ENCODE assay signal across 17 cellular contexts in genomic region chr10:78415111-78415510, GRCh38.
DNase-seq lines count a peak whose midpoint lies in the region; ATAC-seq, FAIRE-seq and TF ChIP-seq lines count a peak whose summit lies in the region.
"Had no signal": no experiment of that assay in that cellular context is flagged by ENCODE, and none has a peak within 500 bp of the region (broad histone marks: within the 10 kb centered on the region; RNA-seq: fewer than 3 reads in every experiment).

No MANE protein-coding gene starts in this region.

- H3K56ac ChIP-seq in H1 (replicated peaks; ENCODE audit: insufficient read length, low read depth, low read length): no peak overlapping the region

- H3K4me3 ChIP-seq in right cardiac atrium (ENCODE audit: low read length) (no peak overlapping the region), H1 (ENCODE audit: extremely low read depth in 1 of 4, insufficient read depth in 2 of 4, low read depth in 3 of 4, low read length in 4 of 4) (no peak overlapping the region), esophagus muscularis mucosa (no peak overlapping the region)
- H3K4me3 ChIP-seq: A549, BLaER1, GM23338, HAP-1 had no signal

- H3K9ac ChIP-seq in H1 (replicated peaks in 1 of 4; ENCODE audit: extremely low read depth in 1 of 4, low read depth in 3 of 4, low read length in 3 of 4): no peak overlapping the region
- H3K9ac ChIP-seq: BLaER1 had no signal

- no peak overlapping the region for H2AFZ ChIP-seq in H1 (ENCODE audit: low read length)
- H2AFZ ChIP-seq: GM23338 had no signal

- no peak overlapping the region for H3K23ac ChIP-seq in H1 (ENCODE audit: insufficient read length)

- H3K79me1 ChIP-seq in H1 (ENCODE audit: low read depth, low read length): no peaks in the 10 kb centered on the region

- no peaks in the 10 kb centered on the region for H3K36me3 Mint-ChIP-seq in mesothelial cell of epicardium
- H3K36me3 Mint-ChIP-seq: CD8-positive, alpha-beta T cell; IgD-negative memory B cell had no signal

- H4K8ac ChIP-seq in H1 (ENCODE audit: extremely low read depth, insufficient read depth, low read length): no peak overlapping the region

- no peak overlapping the region for H2BK120ac ChIP-seq in H1 (replicated peaks; ENCODE audit: low read depth, low read length)

- H3K27ac ChIP-seq in right cardiac atrium (ENCODE audit: low read length): no peak overlapping the region
- H3K27ac ChIP-seq in H1 (ENCODE audit: low read depth, low read length): no peak overlapping the region
- H3K27ac ChIP-seq in esophagus muscularis mucosa (replicated peaks in 1 of 4): no peak overlapping the region
- H3K27ac ChIP-seq: 22Rv1, A549, BLaER1 had no signal

- H4K91ac ChIP-seq in H1 (replicated peaks; ENCODE audit: insufficient read length, low read length): no peak overlapping the region

- peak overlapping the region; percentile 35 for H3K27ac Mint-ChIP-seq in mesothelial cell of epicardium
- H3K27ac Mint-ChIP-seq: CD8-positive, alpha-beta T cell; GM23338; IgD-negative memory B cell had no signal

- H3K4me1 Mint-ChIP-seq in mesothelial cell of epicardium: peaks cover 61% of the 10 kb centered on the region
- H3K4me1 Mint-ChIP-seq: IgD-negative memory B cell had no signal

- no peaks in the 10 kb centered on the region for H3K79me2 ChIP-seq in H1 (ENCODE audit: control insufficient read depth in 1 of 2, insufficient read depth in 2 of 2, low read length in 2 of 2)

- H3K23me2 ChIP-seq in H1 (ENCODE audit: low read depth, low read length): no peaks in the 10 kb centered on the region; the same call in 1 of the 2 replicates

- H2BK12ac ChIP-seq in H1 (ENCODE audit: low read depth, low read length): peak overlapping the region; percentile 35; the same call in 1 of the 2 replicates

- H3K4me3 Mint-ChIP-seq in mesothelial cell of epicardium: no peak overlapping the region
- H3K4me3 Mint-ChIP-seq: CD8-positive, alpha-beta T cell; GM23338; IgD-negative memory B cell had no signal

- H3K14ac ChIP-seq in H1 (ENCODE audit: insufficient read length): no peak overlapping the region

- H3K27me3 Mint-ChIP-seq in mesothelial cell of epicardium (ENCODE audit: low read depth): no peaks in the 10 kb centered on the region
- H3K27me3 Mint-ChIP-seq: IgD-negative memory B cell had no signal

- no peak for TF ChIP-seq CTCF in H1 (IDR thresholded peaks at IDR 0.05; ENCODE audit: control extremely low read depth in 1 of 3, insufficient read depth in 1 of 3, low read depth in 1 of 3, low read length in 3 of 3)
- no peak for TF ChIP-seq CTCF in mesothelial cell of epicardium (IDR thresholded peaks at IDR 0.05; ENCODE audit: unreplicated experiment)
- no peak for TF ChIP-seq CTCF in esophagus muscularis mucosa (IDR thresholded peaks at IDR 0.05)

- TF ChIP-seq POLR2A in H1 (IDR thresholded peaks at IDR 0.05; ENCODE audit: control extremely low read depth in 1 of 2, low read depth in 2 of 2, low read length in 2 of 2) (no peak), esophagus muscularis mucosa (IDR thresholded peaks at IDR 0.05; ENCODE audit: low read depth) (no peak)

- no peak overlapping the region for H4K5ac ChIP-seq in H1 (ENCODE audit: insufficient read length, low read depth, low read length)

- no peak overlapping the region for H3K4me2 ChIP-seq in H1 (ENCODE audit: insufficient read depth in 1 of 2, low read depth in 2 of 2, low read length in 2 of 2)
- H3K4me2 ChIP-seq: A549, BLaER1 had no signal

- CTCF ChIA-PET in H1 (lab: Charles Lee; ENCODE audit: partially characterized antibody): interaction anchor here (0.9 kb wide), 1 partner anchor 12 kb away, joined by 3 read pairs; no protein-coding TSS in a partner anchor

- H3K9me3 Mint-ChIP-seq in mesothelial cell of epicardium: no peaks in the 10 kb centered on the region
- H3K9me3 Mint-ChIP-seq: CD8-positive, alpha-beta T cell; GM23338; IgD-negative memory B cell had no signal

- no peak overlapping the region; the same call in 1 of the 2 replicates for H2AK5ac ChIP-seq in H1 (ENCODE audit: low read depth, low read length)

- TF ChIP-seq EP300 in H1 (IDR thresholded peaks at IDR 0.05; ENCODE audit: borderline replicate concordance in 1 of 2, low read depth in 2 of 2, low read length in 2 of 2) (no peak), esophagus muscularis mucosa (IDR thresholded peaks at IDR 0.05) (no peak)

- DNase-seq in cardiac septum (ENCODE audit: low spot score) (peak; percentile 29), right cardiac atrium (no peak), H1 (ENCODE audit: low read depth in 1 of 2, low spot score in 2 of 2) (no peak), mesothelial cell of epicardium (ENCODE audit: low spot score in 2 of 2, unreplicated experiment in 2 of 2) (peak in 1 of 2 experiments; percentile 5), NCI-H128 (lab: John Stamatoyannopoulos, UW; ENCODE audit: unreplicated experiment) (no peak), esophagus muscularis mucosa (ENCODE audit: extremely low spot score) (no peak)
- DNase-seq in stimulated activated CD4-positive, alpha-beta T cell treated with anti-CD3 and anti-CD28 coated beads, Interleukin-4, amount 100 ng/mL, for 4 hours: no peak
- DNase-seq: CD8-positive, alpha-beta T cell had no signal

- H2BK20ac ChIP-seq in H1 (ENCODE audit: low read length): peak overlapping the region; percentile 62; the same call in 1 of the 2 replicates

- H2BK15ac ChIP-seq in H1 (ENCODE audit: low read length): no peak overlapping the region

- H3K27me3 ChIP-seq in right cardiac atrium (ENCODE audit: control insufficient read depth, insufficient read depth) (no peaks in the 10 kb centered on the region), H1 (replicated peaks in 1 of 4; ENCODE audit: control insufficient read depth in 3 of 4, extremely low read depth in 1 of 4, insufficient read depth in 3 of 4, low read length in 3 of 4) (no peaks in the 10 kb centered on the region; a peak in 1 of 7 replicates), esophagus muscularis mucosa (no peaks in the 10 kb centered on the region)
- H3K27me3 ChIP-seq: BLaER1 had no signal

- H3K36me3 ChIP-seq in H1 (ENCODE audit: control insufficient read depth in 2 of 4, insufficient read depth in 4 of 4, low read length in 3 of 4) (no peaks in the 10 kb centered on the region), esophagus muscularis mucosa (no peaks in the 10 kb centered on the region)
- H3K36me3 ChIP-seq: BLaER1, HAP-1 had no signal

- POLR2A ChIA-PET in H1 (lab: Charles Lee; ENCODE audit: partially characterized antibody): no interaction called here

- H2BK5ac ChIP-seq in H1 (ENCODE audit: low read depth, low read length): no peak overlapping the region; the same call in 1 of the 2 replicates

- WGBS in right cardiac atrium: 66% methylated on average over 1 of the region's 1 CpG
- 87% methylated on average over 1 of the region's 1 CpG; no CpG with 5 or more reads in 1 of the 2 experiments for WGBS in H1 (ENCODE audit: extremely low coverage in 1 of 2, insufficient coverage in 1 of 2, insufficient read length in 1 of 2, insufficient replicate concordance in 2 of 2, low coverage in 1 of 2, low lambda C conversion rate in 2 of 2, missing lambda C conversion rate in 1 of 2), 2 experiments
- 92% methylated on average over 1 of the region's 1 CpG for WGBS in esophagus muscularis mucosa

- no peaks in the 10 kb centered on the region for H4K20me1 ChIP-seq in H1 (replicated peaks in 1 of 2; ENCODE audit: control insufficient read depth in 1 of 2, insufficient read depth in 2 of 2, low read length in 2 of 2)
- H4K20me1 ChIP-seq: BLaER1 had no signal

- intact Hi-C loops in cardiac septum (cut with DNase I): no loop called here
- intact Hi-C loops in right cardiac atrium (cut with DNase I): no loop called here
- intact Hi-C loops in esophagus muscularis mucosa (cut with DNase I): no loop called here

- no peak overlapping the region for H3K18ac ChIP-seq in H1 (ENCODE audit: extremely low read depth, low read length)

- H3K4ac ChIP-seq in H1 (replicated peaks; ENCODE audit: insufficient read length, low read depth, low read length): no peak overlapping the region

- ATAC-seq in right cardiac atrium: no peak
- ATAC-seq: A549; CD8-positive, alpha-beta T cell; HepG2 had no signal

- H3K4me1 ChIP-seq in right cardiac atrium (ENCODE audit: control insufficient read depth, insufficient read depth, low read length) (no peaks in the 10 kb centered on the region), H1 (replicated peaks in 1 of 4; ENCODE audit: control insufficient read depth in 3 of 4, insufficient read depth in 4 of 4, low read length in 3 of 4) (peaks cover 0 to 10% (median under 1%) of the 10 kb centered on the region in 4 experiments; a peak in 3 of 7 replicates), esophagus muscularis mucosa (peaks cover 0 to 12% (median 5%) of the 10 kb centered on the region in 4 donors)
- H3K4me1 ChIP-seq: A549, BLaER1, HAP-1 had no signal

- no peak for FAIRE-seq in H1 (lab: Jason Lieb, UNC)
- FAIRE-seq: A549, G401.6, GM12891, HepG2 had no signal

- no peaks in the 10 kb centered on the region for H3K9me3 ChIP-seq in right cardiac atrium (ENCODE audit: control insufficient read depth, low read length)
- H3K9me3 ChIP-seq in H1 (ENCODE audit: insufficient read depth in 2 of 2, low read depth in 1 of 2, low read length in 1 of 2): no peaks in the 10 kb centered on the region
- H3K9me3 ChIP-seq in esophagus muscularis mucosa: no peaks in the 10 kb centered on the region
- H3K9me3 ChIP-seq: A549, BLaER1, HAP-1 had no signal

- TF ChIP-seq RAD21 in H1 (IDR thresholded peaks at IDR 0.05 in 1 of 2, conservative IDR thresholded peaks at IDR 0.05 in 1 of 2; ENCODE audit: low read depth in 2 of 2, low read length in 2 of 2): no peak

TF ChIP-seq in H1, 55 proteins besides CTCF, POLR2A, EP300 and RAD21:
- TF ChIP-seq EZH2 (IDR thresholded peaks at IDR 0.05; ENCODE audit: low read depth, low read length, severe bottlenecking): no peak
- no peak for TF ChIP-seq CHD2 (IDR thresholded peaks at IDR 0.05; ENCODE audit: low read length)
- no peak for TF ChIP-seq USF2 (IDR thresholded peaks at IDR 0.05; ENCODE audit: low read length)
